Comparison of ENCODE assay signal across 12 cellular contexts in the genomic region with DNA sequence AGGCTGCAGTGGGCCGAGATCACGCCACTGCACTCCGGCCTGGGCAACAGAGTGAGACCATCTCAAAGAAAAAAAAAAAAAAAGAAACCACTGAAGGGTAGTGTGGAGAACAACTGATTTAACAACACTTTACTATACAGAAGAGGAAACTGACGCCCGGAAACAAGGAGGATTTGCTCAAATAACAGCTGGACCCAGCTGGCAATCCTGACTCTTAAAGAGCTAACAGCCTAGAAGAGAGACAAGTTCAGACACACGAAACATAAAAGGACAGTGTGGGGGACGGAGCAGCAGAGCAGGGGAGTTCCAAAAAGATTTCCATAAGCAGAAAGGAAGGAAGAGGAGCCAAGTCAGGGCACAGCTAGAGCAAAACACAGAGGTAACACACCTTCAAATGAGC.
"Had no signal": no experiment of that assay in that cellular context is flagged by ENCODE, and none has a peak within 500 bp of the region (broad histone marks: within the 10 kb centered on the region; RNA-seq: fewer than 3 reads in every experiment).

No MANE protein-coding gene starts in this region.

- H3K36me3 ChIP-seq: thoracic aorta had no signal

- DNase-seq: activated effector memory CD4-positive, alpha-beta T cell treated with anti-CD3 and anti-CD28 coated beads, Interleukin-2, amount 50 U/mL, for 16 hours; activated naive CD8-positive, alpha-beta T cell treated with anti-CD3 and anti-CD28 coated beads for 36 hours; activated T-cell treated with anti-CD3 and anti-CD28 coated beads, Interleukin-2, amount 50 U/mL, for 4 hours; foreskin fibroblast; natural killer cell; nucleus accumbens; stimulated activated CD4-positive, alpha-beta T cell treated with anti-CD3 and anti-CD28 coated beads, Interleukin-15, amount 100 ng/mL, for 24 hours; stimulated activated CD4-positive, alpha-beta T cell treated with anti-CD3 and anti-CD28 coated beads, Interleukin-4, amount 100 ng/mL, for 24 hours; T-helper 2 cell had no signal

- H3K36me3 Mint-ChIP-seq: activated naive CD8-positive, alpha-beta T cell treated with anti-CD3 and anti-CD28 coated beads for 36 hours; natural killer cell had no signal

- H3K27ac ChIP-seq: thoracic aorta had no signal

- H3K27ac Mint-ChIP-seq: activated naive CD8-positive, alpha-beta T cell treated with anti-CD3 and anti-CD28 coated beads for 36 hours; natural killer cell; stimulated activated naive CD8-positive, alpha-beta T cell treated with anti-CD3 and anti-CD28 coated beads, Interleukin-15, Interleukin-2, amounts not matched to agents 100 ng/mL and 50 ng/mL, for 24 hours had no signal

- H3K9me3 ChIP-seq: thoracic aorta had no signal

- ATAC-seq: activated CD4-positive, CD25-positive, alpha-beta regulatory T cell treated with anti-CD3 and anti-CD28 coated beads, Interleukin-2, amount 50 U/mL, for 24 hours; activated T-cell treated with anti-CD3 and anti-CD28 coated beads, Interleukin-2, amount 50 U/mL, for 4 hours; natural killer cell had no signal

- H3K27me3 Mint-ChIP-seq: activated naive CD8-positive, alpha-beta T cell treated with anti-CD3 and anti-CD28 coated beads for 36 hours; stimulated activated naive CD8-positive, alpha-beta T cell treated with anti-CD3 and anti-CD28 coated beads, Interleukin-15, Interleukin-2, amounts not matched to agents 100 ng/mL and 50 ng/mL, for 24 hours had no signal

- H3K4me3 ChIP-seq: thoracic aorta had no signal

- H3K4me3 Mint-ChIP-seq: activated naive CD8-positive, alpha-beta T cell treated with anti-CD3 and anti-CD28 coated beads for 36 hours; activated T-cell treated with anti-CD3 and anti-CD28 coated beads, Interleukin-2, amount 50 U/mL, for 4 hours; natural killer cell; stimulated activated naive CD8-positive, alpha-beta T cell treated with anti-CD3 and anti-CD28 coated beads, Interleukin-15, Interleukin-2, amounts not matched to agents 100 ng/mL and 50 ng/mL, for 24 hours had no signal
